In the genomic region with DNA sequence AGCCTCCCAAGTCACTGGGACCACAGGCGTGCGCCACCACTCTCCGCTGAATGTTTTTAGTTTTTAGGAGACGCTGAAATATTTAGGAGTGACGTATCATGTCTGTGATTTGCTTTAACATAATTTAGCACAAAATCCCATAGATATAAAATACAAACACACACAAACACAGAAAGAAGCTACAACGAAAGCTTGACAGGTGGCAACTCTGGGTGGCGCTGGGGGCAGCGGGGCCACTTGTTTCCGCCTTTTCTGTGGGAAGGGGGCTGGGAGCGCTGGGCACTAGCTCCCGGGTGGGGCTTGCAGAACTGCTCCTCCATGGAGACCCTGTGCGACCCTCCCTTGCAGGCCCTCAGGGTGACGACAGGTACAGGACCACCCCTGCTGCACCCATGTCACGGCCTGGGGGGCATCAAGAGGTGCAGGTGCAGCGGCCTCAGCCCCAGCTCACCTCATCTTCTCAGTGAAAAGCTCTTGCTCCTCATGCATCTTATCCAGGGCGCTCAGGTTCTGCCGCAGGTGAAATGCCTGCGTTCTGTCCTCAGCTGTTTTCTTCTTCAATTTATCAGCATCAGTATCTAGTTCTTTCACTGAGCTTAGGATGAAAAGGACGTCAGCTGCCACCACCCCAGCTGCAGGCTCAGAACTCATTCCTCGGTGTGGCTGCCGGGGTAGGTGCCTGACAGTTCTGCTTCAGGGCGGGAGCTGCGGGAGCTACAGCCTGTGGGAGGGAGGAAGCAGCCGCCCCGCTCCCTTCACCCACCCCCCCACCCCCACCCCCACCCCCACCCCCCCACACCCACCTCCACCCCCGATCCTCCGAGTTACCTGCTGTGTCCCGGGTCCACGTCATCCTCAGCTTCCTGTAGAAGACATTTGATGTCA, we compare ENCODE assay signal across 1 cellular context.
TF ChIP-seq lines count a peak whose summit lies in the region.

No MANE protein-coding gene starts in this region.

TF ChIP-seq in HepG2, 621 proteins besides CTCF, POLR2A, EP300 and RAD21:
- TF ChIP-seq ZBTB21 (CRISPR knock-in tag; IDR thresholded peaks at IDR 0.05) (no peak), PCBP1 (IDR thresholded peaks at IDR 0.05; ENCODE audit: borderline replicate concordance, low read depth, low read length) (0 out of 2 replicates have a peak, but pooled peaks have one; percentile 57)
TF ChIP-seq in HepG2: peak in this region for 1.
